Comparison of ENCODE assay signal across 10 cellular contexts in the genomic region with DNA sequence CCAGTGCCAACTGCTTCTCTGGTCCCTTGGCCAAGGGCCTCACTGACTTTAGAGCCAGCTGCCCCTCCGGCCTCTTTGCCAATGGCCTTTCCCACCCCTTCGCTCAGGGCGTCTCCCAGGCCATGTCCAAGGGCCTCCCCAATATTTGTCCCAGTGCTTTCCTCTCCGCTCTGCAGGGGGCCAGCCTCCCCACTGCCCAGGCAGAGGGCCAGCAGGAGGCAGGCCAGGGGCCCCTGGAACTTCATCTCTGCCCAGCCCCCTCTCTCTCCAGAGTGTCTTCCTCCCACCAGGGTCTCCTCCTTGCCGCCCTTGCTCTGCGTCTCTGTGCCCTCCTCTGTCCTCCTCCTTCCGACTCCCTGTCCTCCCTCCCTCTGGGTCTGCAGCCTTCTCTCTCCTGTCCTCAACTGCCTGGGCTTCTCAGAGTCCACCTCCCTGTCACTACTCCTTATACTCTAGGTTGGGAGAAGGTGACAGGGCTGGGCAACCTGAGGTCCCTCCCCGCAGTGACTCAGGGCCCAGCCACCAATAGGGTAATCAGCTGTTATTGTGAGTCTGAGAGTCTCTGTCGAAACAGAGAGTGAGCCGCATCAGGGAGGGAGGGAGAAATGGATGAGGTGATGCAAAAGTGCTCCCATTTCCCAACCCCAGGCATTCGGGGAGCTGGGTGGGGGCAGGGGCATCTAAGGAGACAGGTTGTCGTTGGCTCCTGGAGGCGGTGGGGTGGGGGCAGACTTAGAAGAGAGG. TPM values are rescaled to one million over a fixed set of nuclear protein-coding genes. Genes with fewer than 3 reads are reported as not detected.
A peak's percentile ranks its signal among the peaks of the same experiment; 100 is the strongest.
DNase-seq lines count a peak whose midpoint lies in the region; ATAC-seq and TF ChIP-seq lines count a peak whose summit lies in the region.
"Had no signal": no experiment of that assay in that cellular context is flagged by ENCODE, and none has a peak within 500 bp of the region (broad histone marks: within the 10 kb centered on the region; RNA-seq: fewer than 3 reads in every experiment).

A gene with protein sequence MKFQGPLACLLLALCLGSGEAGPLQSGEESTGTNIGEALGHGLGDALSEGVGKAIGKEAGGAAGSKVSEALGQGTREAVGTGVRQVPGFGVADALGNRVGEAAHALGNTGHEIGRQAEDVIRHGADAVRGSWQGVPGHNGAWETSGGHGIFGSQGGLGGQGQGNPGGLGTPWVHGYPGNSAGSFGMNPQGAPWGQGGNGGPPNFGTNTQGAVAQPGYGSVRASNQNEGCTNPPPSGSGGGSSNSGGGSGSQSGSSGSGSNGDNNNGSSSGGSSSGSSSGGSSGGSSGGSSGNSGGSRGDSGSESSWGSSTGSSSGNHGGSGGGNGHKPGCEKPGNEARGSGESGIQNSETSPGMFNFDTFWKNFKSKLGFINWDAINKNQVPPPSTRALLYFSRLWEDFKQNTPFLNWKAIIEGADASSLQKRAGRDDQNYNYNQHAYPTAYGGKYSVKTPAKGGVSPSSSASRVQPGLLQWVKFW (minus strand): TSS at position 419 of the 744 bp plus-strand sequence. CDS start 174 bp downstream, at position 245.

- CTCF ChIA-PET in RWPE1 (lab: Yijun Ruan, JAX): interaction anchor here (0.6 to 2.0 kb wide), 3 partner anchors 18 to 705 kb away, joined by 3 to 10 read pairs (median 9); no protein-coding TSS in a partner anchor

- no peak for ATAC-seq in GM18519 (IDR thresholded peaks at IDR 0.05; ENCODE audit: low FRiP score, unreplicated experiment)
- no peak for ATAC-seq in naive thymus-derived CD8-positive, alpha-beta T cell
- ATAC-seq in HG03439 (IDR thresholded peaks at IDR 0.05; ENCODE audit: unreplicated experiment): no peak

- peaks cover 11 to 61% (median 28%) of the 10 kb centered on the region in 5 donors for H3K27me3 Mint-ChIP-seq in naive thymus-derived CD8-positive, alpha-beta T cell

- H3K36me3 Mint-ChIP-seq in naive thymus-derived CD8-positive, alpha-beta T cell: no peaks in the 10 kb centered on the region

- no peaks in the 10 kb centered on the region for H3K9me3 Mint-ChIP-seq in naive thymus-derived CD8-positive, alpha-beta T cell
- H3K9me3 Mint-ChIP-seq: T-helper 1 cell treated with Interleukin-12 subunit alpha and Interleukin-12 subunit beta and Interleukin-4 antibody, amounts not matched to agents 30 μg/mL and 1 μg/mL, for 36 hours had no signal

- TF ChIP-seq CTCF in RWPE1 (conservative IDR thresholded peaks at IDR 0.05; ENCODE audit: low read depth) (no peak), fibroblast of the aortic adventitia (IDR thresholded peaks at IDR 0.05; ENCODE audit: insufficient read depth, low read length) (no peak)

- POLR2A ChIA-PET in RWPE1 (lab: Yijun Ruan, JAX; ENCODE audit: low non-redundant PET): interaction anchor here (0.6 kb wide), 1 partner anchor 17 kb away, joined by 3 read pairs; no protein-coding TSS in a partner anchor
- POLR2A ChIA-PET in naive thymus-derived CD8-positive, alpha-beta T cell (lab: Charles Lee): no interaction called here

- no peak within 1 kb of the TSS for H3K4me3 ChIP-seq in fibroblast of the aortic adventitia (ENCODE audit: low read depth, low read length)

- H3K4me3 Mint-ChIP-seq in naive thymus-derived CD8-positive, alpha-beta T cell: no peak within 1 kb of the TSS
- H3K4me3 Mint-ChIP-seq: T-helper 1 cell treated with Interleukin-12 subunit alpha and Interleukin-12 subunit beta and Interleukin-4 antibody, amounts not matched to agents 30 μg/mL and 1 μg/mL, for 36 hours had no signal

- H3K27ac Mint-ChIP-seq in naive thymus-derived CD8-positive, alpha-beta T cell: peak within 1 kb of the TSS in 1 of 10 donors; percentile 56
- H3K27ac Mint-ChIP-seq: T-helper 1 cell treated with Interleukin-12 subunit alpha and Interleukin-12 subunit beta and Interleukin-4 antibody, amounts not matched to agents 30 μg/mL and 1 μg/mL, for 36 hours had no signal

- peak; percentile 65 for DNase-seq in ELR (ENCODE audit: low read depth)
- DNase-seq in RWPE1 (ENCODE audit: low spot score): peak; percentile 66
- peak; percentile 59 for DNase-seq in fibroblast of the aortic adventitia (ENCODE audit: low read depth)
- peak; percentile 23 for DNase-seq in pons (ENCODE audit: low spot score)
- DNase-seq in NK-92 (lab: John Stamatoyannopoulos, UW; ENCODE audit: unreplicated experiment): no peak
- DNase-seq in naive thymus-derived CD8-positive, alpha-beta T cell: no peak
- DNase-seq: activated naive CD4-positive, alpha-beta T cell had no signal

- H3K4me1 Mint-ChIP-seq in naive thymus-derived CD8-positive, alpha-beta T cell: peaks cover 3 to 19% (median 15%) of the 10 kb centered on the region in 4 donors

- H3K27ac ChIP-seq in RWPE1: no peak within 1 kb of the TSS

RNA-seq across cellular contexts. Expression of the gene that starts here (rescaled TPM):
- total RNA-seq in fibroblast of the aortic adventitia (ENCODE audit: low replicate concordance): 11.4 and 63.0 TPM in 2 replicates
- total RNA-seq in naive thymus-derived CD8-positive, alpha-beta T cell: 1 to 10 TPM; 1.8 to 2.6 TPM
- 1 to 10 TPM in 1 of 3 donors, under 1 TPM in 2; 0.27 to 5.8 (median 0.42) TPM for polyA plus RNA-seq in naive thymus-derived CD8-positive, alpha-beta T cell

Comparison
In these comparisons a context has a peak if more than half of its experiments do, and no peak if none do; other contexts are left out.
1. DNase-seq: peak in ELR (single experiment), RWPE1 (single experiment), fibroblast of the aortic adventitia (single experiment) and pons (single experiment); none in NK-92 (single experiment) and naive thymus-derived CD8-positive, alpha-beta T cell (0 of 10).